In genomic region chr14:54652890-54653201, GRCh38 we compare ENCODE assay signal across 11 cellular contexts.
DNase-seq lines count a peak whose midpoint lies in the region; ATAC-seq and TF ChIP-seq lines count a peak whose summit lies in the region.
"Had no signal": no experiment of that assay in that cellular context is flagged by ENCODE, and none has a peak within 500 bp of the region (broad histone marks: within the 10 kb centered on the region; RNA-seq: fewer than 3 reads in every experiment).

No MANE protein-coding gene starts in this region.

- no peaks in the 10 kb centered on the region for H3K79me1 ChIP-seq in neuronal stem cell (ENCODE audit: low read depth, low read length)

- DNase-seq in cardiac muscle cell (ENCODE audit: low read depth in 1 of 2, low spot score in 1 of 2) (no peak), Right ventricle myocardium inferior (ENCODE audit: missing footprints) (no peak), fibroblast of mammary gland (ENCODE audit: low read depth) (no peak), neuronal stem cell (ENCODE audit: low spot score) (no peak), HT-29 (ENCODE audit: low spot score) (no peak), C1 segment of cervical spinal cord (lab: John Stamatoyannopoulos, UW) (no peak), T1000 (lab: John Stamatoyannopoulos, UW) (no peak)
- DNase-seq: activated T-cell treated with anti-CD3 and anti-CD28 coated beads, Interleukin-2, amount 50 U/mL, for 1 hour; NCI-H1930; occipital lobe had no signal

- peak overlapping the region; percentile 94 for H3K27ac ChIP-seq in cardiac muscle cell
- peak overlapping the region; percentile 48 for H3K27ac ChIP-seq in neuronal stem cell (replicated peaks; ENCODE audit: low read length)

- H3K4me1 ChIP-seq in cardiac muscle cell (ENCODE audit: low read depth): peaks cover 25% of the 10 kb centered on the region
- H3K4me1 ChIP-seq in neuronal stem cell (ENCODE audit: control insufficient read depth in 2 of 2, insufficient read depth in 1 of 2, low read depth in 1 of 2, low read length in 2 of 2): peaks cover 30 to 33% of the 10 kb centered on the region in 2 donors

- H3K14ac ChIP-seq in neuronal stem cell (ENCODE audit: low read length): no peak overlapping the region

- H3K36me3 ChIP-seq in cardiac muscle cell (no peaks in the 10 kb centered on the region), neuronal stem cell (replicated peaks in 1 of 2; ENCODE audit: control insufficient read depth in 2 of 2, insufficient read depth in 2 of 2, low read length in 2 of 2) (no peaks in the 10 kb centered on the region)

- H3K27me3 ChIP-seq in cardiac muscle cell: no peaks in the 10 kb centered on the region
- H3K27me3 ChIP-seq in neuronal stem cell (ENCODE audit: control insufficient read depth in 3 of 3, insufficient read depth in 3 of 3, low read depth in 1 of 3, low read length in 3 of 3): no peaks in the 10 kb centered on the region

- no peaks in the 10 kb centered on the region for H3K9me3 ChIP-seq in cardiac muscle cell (ENCODE audit: low read depth)
- no peaks in the 10 kb centered on the region for H3K9me3 ChIP-seq in neuronal stem cell (replicated peaks in 1 of 2; ENCODE audit: control insufficient read depth in 2 of 2, insufficient read depth in 1 of 2, low read depth in 1 of 2, low read length in 2 of 2)

- WGBS in neuronal stem cell (ENCODE audit: extremely low coverage in 2 of 2, insufficient read length in 2 of 2, insufficient replicate concordance in 1 of 2), 2 donors: no CpG with 5 or more reads among the region's 6 CpGs

- no peak overlapping the region for H3K4ac ChIP-seq in neuronal stem cell (ENCODE audit: low read length)

- no peak overlapping the region for H4K91ac ChIP-seq in neuronal stem cell (ENCODE audit: low read depth, low read length, poor library complexity)

- no peak overlapping the region for H2BK15ac ChIP-seq in neuronal stem cell (ENCODE audit: low read length)

- no peak overlapping the region for H4K8ac ChIP-seq in neuronal stem cell (ENCODE audit: low read depth, low read length)

- H2BK120ac ChIP-seq in neuronal stem cell (ENCODE audit: low read depth, low read length): no peak overlapping the region

- H3K18ac ChIP-seq in neuronal stem cell (ENCODE audit: low read length): peak overlapping the region; percentile 74

- H2AK5ac ChIP-seq in neuronal stem cell (ENCODE audit: low read depth, low read length): no peak overlapping the region

- peak overlapping the region; percentile 27 for H2AFZ ChIP-seq in neuronal stem cell (ENCODE audit: low read length)

- no peak overlapping the region for H3K23ac ChIP-seq in neuronal stem cell (ENCODE audit: low read depth, low read length, poor library complexity)

- ATAC-seq in Right ventricle myocardium inferior (no peak), GM19455 (IDR thresholded peaks at IDR 0.05; ENCODE audit: unreplicated experiment) (no peak)

- intact Hi-C loops in Right ventricle myocardium inferior (cut with DNase I): loop anchor here (2.0 to 5.0 kb wide), 2 partner anchors 34 to 84 kb away; no protein-coding TSS in a partner anchor

- H2BK5ac ChIP-seq in neuronal stem cell (ENCODE audit: low read length): no peak overlapping the region

- TF ChIP-seq CTCF in cardiac muscle cell (IDR thresholded peaks at IDR 0.05; ENCODE audit: low read depth, low read length) (no peak), fibroblast of mammary gland (conservative IDR thresholded peaks at IDR 0.05; ENCODE audit: control insufficient read depth, insufficient read depth, low read depth, low read length) (no peak)

- H3K9ac ChIP-seq in neuronal stem cell (ENCODE audit: low read depth, low read length, poor library complexity): no peak overlapping the region

- H3K4me3 ChIP-seq in cardiac muscle cell: no peak overlapping the region
- H3K4me3 ChIP-seq in fibroblast of mammary gland (ENCODE audit: control insufficient read depth, low read depth, low read length): peak overlapping the region; percentile 42
- H3K4me3 ChIP-seq in neuronal stem cell (ENCODE audit: low read length in 2 of 2): no peak overlapping the region

- no peak overlapping the region for H3K4me2 ChIP-seq in neuronal stem cell (ENCODE audit: insufficient read depth, low read length, poor library complexity, severe bottlenecking)

- no peak overlapping the region for H2BK12ac ChIP-seq in neuronal stem cell (ENCODE audit: low read length)
